ENCODE assay signal across 15 cellular contexts in genomic region chr12:111322336-111323250, GRCh38. TPM values are rescaled to one million over a fixed set of nuclear protein-coding genes. Genes with fewer than 3 reads are reported as not detected.
A peak's percentile ranks its signal among the peaks of the same experiment; 100 is the strongest.
DNase-seq lines count a peak whose midpoint lies in the region; ATAC-seq and TF ChIP-seq lines count a peak whose summit lies in the region.
"Had no signal": no experiment of that assay in that cellular context is flagged by ENCODE, and none has a peak within 500 bp of the region (broad histone marks: within the 10 kb centered on the region; RNA-seq: fewer than 3 reads in every experiment).

No MANE protein-coding gene starts in this region.

- TF ChIP-seq POLR2A in body of pancreas (IDR thresholded peaks at IDR 0.05), result no peak

- H3K4me3 Mint-ChIP-seq in GM23338 (no peak overlapping the region), natural killer cell (no peak overlapping the region), T-cell (no peak overlapping the region)
- H3K4me3 Mint-ChIP-seq: activated T-cell treated with anti-CD3 and anti-CD28 coated beads, Interleukin-2, amount 50 U/mL, for 24 hours; nephron had no signal

- H3K27ac ChIP-seq in GM23338 (ENCODE audit: low read depth) (no peak overlapping the region), body of pancreas (no peak overlapping the region), upper lobe of right lung (no peak overlapping the region)
- H3K27ac ChIP-seq: SK-N-MC had no signal

- H3K27me3 ChIP-seq in GM23338 (ENCODE audit: insufficient read depth), result no peaks in the 10 kb centered on the region
- H3K27me3 ChIP-seq in body of pancreas, result no peaks in the 10 kb centered on the region
- H3K27me3 ChIP-seq in upper lobe of right lung, result no peaks in the 10 kb centered on the region

- peaks cover 11% of the 10 kb centered on the region for H3F3A ChIP-seq in GM23338 (replicated peaks; ENCODE audit: low read depth)

- H3K27me3 Mint-ChIP-seq in GM23338 (ENCODE audit: insufficient read depth, low read depth, poor library complexity) (peaks cover 19% of the 10 kb centered on the region), natural killer cell (ENCODE audit: low read depth in 2 of 2) (peaks cover 0 to 8% of the 10 kb centered on the region in 2 donors), T-cell (peaks cover 0 to under 1% of the 10 kb centered on the region in 2 donors)
- H3K27me3 Mint-ChIP-seq: activated T-cell treated with anti-CD3 and anti-CD28 coated beads, Interleukin-2, amount 50 U/mL, for 24 hours had no signal

- no peaks in the 10 kb centered on the region for H3K36me3 ChIP-seq in GM23338 (ENCODE audit: insufficient read depth)
- H3K36me3 ChIP-seq in body of pancreas (replicated peaks in 1 of 2; ENCODE audit: insufficient read depth in 1 of 2, low read depth in 2 of 2), result no peaks in the 10 kb centered on the region
- no peaks in the 10 kb centered on the region for H3K36me3 ChIP-seq in upper lobe of right lung

- H3K9me3 Mint-ChIP-seq in GM23338, result peaks cover 14% of the 10 kb centered on the region
- no peaks in the 10 kb centered on the region for H3K9me3 Mint-ChIP-seq in natural killer cell
- H3K9me3 Mint-ChIP-seq in T-cell, result no peaks in the 10 kb centered on the region
- H3K9me3 Mint-ChIP-seq: activated T-cell treated with anti-CD3 and anti-CD28 coated beads, Interleukin-2, amount 50 U/mL, for 24 hours; nephron had no signal

- H2AFZ ChIP-seq in GM23338, result no peak overlapping the region

- H3K36me3 Mint-ChIP-seq in GM23338 (ENCODE audit: low read depth), result peaks cover 10% of the 10 kb centered on the region
- no peaks in the 10 kb centered on the region for H3K36me3 Mint-ChIP-seq in natural killer cell
- H3K36me3 Mint-ChIP-seq in T-cell, result no peaks in the 10 kb centered on the region

- H3K27ac Mint-ChIP-seq in GM23338, result no peak overlapping the region
- H3K27ac Mint-ChIP-seq in natural killer cell, result no peak overlapping the region
- no peak overlapping the region for H3K27ac Mint-ChIP-seq in T-cell
- H3K27ac Mint-ChIP-seq: activated T-cell treated with anti-CD3 and anti-CD28 coated beads, Interleukin-2, amount 50 U/mL, for 24 hours; nephron had no signal

- POLR2A ChIA-PET in T-cell (lab: Charles Lee), result interaction anchor here in 1 of 2 donors (0.5 kb wide), 1 partner anchor 148 kb away, joined by 3 read pairs; no protein-coding TSS in a partner anchor

- H3K79me2 ChIP-seq in GM23338 (replicated peaks; ENCODE audit: insufficient read depth), result no peaks in the 10 kb centered on the region

- intact Hi-C loops in body of pancreas (cut with DNase I), result no loop called here
- intact Hi-C loops in upper lobe of right lung (cut with DNase I), result no loop called here
- intact Hi-C loops in natural killer cell (cut with micrococcal nuclease), result no loop called here

- no peaks in the 10 kb centered on the region for H3K9me3 ChIP-seq in body of pancreas
- no peaks in the 10 kb centered on the region for H3K9me3 ChIP-seq in upper lobe of right lung

- DNase-seq in GM23338 (ENCODE audit: low spot score), result no peak
- peak; percentile 14 for DNase-seq in NCI-H2081 treated with DMSO at 0.1 percent for 48 hours (lab: John Stamatoyannopoulos, UW)
- DNase-seq in body of pancreas, result peak in 3 of 4 donors; percentile 16 to 36 (median 22)
- peak; percentile 36 for DNase-seq in pons (ENCODE audit: low spot score)
- no peak for DNase-seq in upper lobe of right lung
- no peak for DNase-seq in natural killer cell
- no peak for DNase-seq in T-cell
- DNase-seq: activated CD4-positive, alpha-beta T cell treated with anti-CD3 and anti-CD28 coated beads for 1 hour; activated T-cell treated with anti-CD3 and anti-CD28 coated beads, Interleukin-2, amount 50 U/mL, for 24 hours; left cardiac atrium; NCI-H524 treated with DMSO at 0.1 percent for 48 hours had no signal

- ATAC-seq in GM23338, result peak; percentile 45; the same call in 2 of the 3 replicates
- ATAC-seq in body of pancreas, result peak; percentile 6
- ATAC-seq in upper lobe of right lung, result no peak
- no peak for ATAC-seq in GM21447 (IDR thresholded peaks at IDR 0.05; ENCODE audit: unreplicated experiment)
- ATAC-seq in natural killer cell, result no peak
- no peak for ATAC-seq in T-cell (replicated peaks in 1 of 4)

- CTCF ChIA-PET in T-cell (lab: Charles Lee), result interaction anchor here in 1 of 2 donors (0.5 kb wide), 1 partner anchor 56 kb away, joined by 6 read pairs; no protein-coding TSS in a partner anchor

- no peak overlapping the region for H3K4me3 ChIP-seq in GM23338
- H3K4me3 ChIP-seq in body of pancreas, result no peak overlapping the region
- H3K4me3 ChIP-seq in upper lobe of right lung, result no peak overlapping the region
- H3K4me3 ChIP-seq: SK-N-MC, smooth muscle cell had no signal

- H3K4me1 ChIP-seq in GM23338 (ENCODE audit: insufficient read depth), result no peaks in the 10 kb centered on the region
- no peaks in the 10 kb centered on the region for H3K4me1 ChIP-seq in body of pancreas
- no peaks in the 10 kb centered on the region for H3K4me1 ChIP-seq in upper lobe of right lung

- TF ChIP-seq CTCF in GM23338 (conservative IDR thresholded peaks at IDR 0.05; ENCODE audit: low read depth in 2 of 2), result no peak
- TF ChIP-seq CTCF in body of pancreas (IDR thresholded peaks at IDR 0.05), result no peak
- TF ChIP-seq CTCF in upper lobe of right lung (IDR thresholded peaks at IDR 0.05), result no peak
- TF ChIP-seq CTCF in natural killer cell (IDR thresholded peaks at IDR 0.05), result no peak

- H3K4me2 ChIP-seq in GM23338, result no peak overlapping the region
- H3K4me2 ChIP-seq: smooth muscle cell had no signal

- 74 to 75% methylated on average over 11 to 25 of the region's 25 CpGs for WGBS in body of pancreas, 2 donors

- no peaks in the 10 kb centered on the region for H4K20me1 ChIP-seq in GM23338 (replicated peaks; ENCODE audit: insufficient read depth)

- H3K9me2 ChIP-seq in GM23338 (ENCODE audit: insufficient read depth), result 0 out of 2 replicates have a peak, but pooled peaks cover 3% of the 10 kb centered on the region

- H3K4me1 Mint-ChIP-seq in GM23338 (no peaks in the 10 kb centered on the region), natural killer cell (peaks cover 11 to 12% of the 10 kb centered on the region in 2 donors), T-cell (no peaks in the 10 kb centered on the region)
- H3K4me1 Mint-ChIP-seq: nephron had no signal

TF ChIP-seq in GM23338, 12 proteins besides CTCF, POLR2A, EP300 and RAD21:
- TF ChIP-seq ETS1 (IDR thresholded peaks at IDR 0.05), result no peak

RNA-seq across cellular contexts. Expression of gene PHETA1, which starts 46.3 kb away (rescaled TPM):
- total RNA-seq in GM23338 (2014; rRNA removed; shearing (Covaris generic)), result 12.9 and 15.4 TPM in 2 replicates
- polyA plus RNA-seq in GM23338 (2016; fragmentation: Nextera tagmentation; extraction: Ambion mirVana), result 4.8 and 5.3 TPM in 2 replicates
- total RNA-seq in body of pancreas, result 10 to 100 TPM; 20.4 to 31.4 TPM
- 25.3 TPM for total RNA-seq in upper lobe of right lung
- total RNA-seq in natural killer cell, result 1 to 10 TPM; 3.4 to 3.8 (median 3.5) TPM
- 1 to 10 TPM; 1.4 to 6.2 (median 5.4) TPM for total RNA-seq in T-cell

Comparison
In these comparisons a context has a peak if more than half of its experiments do, and no peak if none do; other contexts are left out.
1. ATAC-seq: peak in GM23338 (single experiment) and body of pancreas (single experiment); none in upper lobe of right lung (single experiment), GM21447 (single experiment), natural killer cell (0 of 3) and T-cell (0 of 4).
2. DNase-seq: peak in NCI-H2081 treated with DMSO at 0.1 percent for 48 hours (single experiment), body of pancreas (3 of 4) and pons (single experiment); none in GM23338 (single experiment), upper lobe of right lung (single experiment), natural killer cell (single experiment) and T-cell (0 of 34).